8 cellular contexts compared by ENCODE assay signal in the genomic region with DNA sequence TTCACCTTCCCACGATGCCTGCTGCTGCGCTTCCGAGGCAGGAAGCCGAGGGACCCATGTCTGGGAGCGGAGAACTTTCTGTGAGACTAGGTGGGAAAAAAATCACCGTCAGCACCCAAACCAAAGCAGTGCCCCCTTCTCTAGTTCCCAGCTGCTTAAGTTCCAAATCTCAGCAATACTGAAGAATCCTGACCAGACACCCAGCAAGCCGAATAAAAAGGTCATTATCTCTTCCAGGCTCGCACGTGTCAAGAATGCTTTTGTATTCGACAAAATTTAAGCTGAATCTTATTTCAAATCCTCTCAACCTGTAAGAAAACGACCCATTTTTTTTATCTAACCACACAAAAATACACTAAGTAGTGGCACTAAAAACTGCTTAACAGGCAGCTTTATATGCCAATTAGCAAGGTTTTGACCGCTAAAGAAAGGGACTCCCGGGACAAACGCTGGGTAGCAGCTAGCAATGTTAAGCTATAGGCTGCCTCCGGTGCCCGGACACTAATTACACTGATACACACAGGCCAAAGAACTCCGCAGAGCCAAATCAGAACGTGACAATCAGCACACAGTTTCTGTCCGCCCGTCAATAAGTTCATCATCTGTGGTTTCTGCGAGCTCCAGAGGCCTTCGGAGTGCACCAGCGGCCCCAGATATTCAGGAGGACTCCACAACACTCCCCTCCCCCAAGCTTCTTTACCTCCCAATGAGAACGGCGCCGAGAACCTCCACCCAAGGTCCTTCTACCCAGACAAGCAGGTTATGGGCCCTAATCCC. TPM values are rescaled to one million over a fixed set of nuclear protein-coding genes. Genes with fewer than 3 reads are reported as not detected.
A peak's percentile ranks its signal among the peaks of the same experiment; 100 is the strongest.
DNase-seq lines count a peak whose midpoint lies in the region; ATAC-seq and TF ChIP-seq lines count a peak whose summit lies in the region.

No MANE protein-coding gene starts in this region.

- H3K4me1 ChIP-seq in fibroblast of lung (ENCODE audit: control insufficient read depth, extremely low read depth, insufficient read depth, low read length) (peaks cover 13% of the 10 kb centered on the region), neuron (ENCODE audit: insufficient read depth, low read length) (peaks cover 30% of the 10 kb centered on the region)

- no peak overlapping the region for H2AFZ ChIP-seq in fibroblast of lung (ENCODE audit: low read length)
- H2AFZ ChIP-seq in neuron (ENCODE audit: low read depth, low read length), result no peak overlapping the region

- peak overlapping the region; percentile 97 for H3K4me2 ChIP-seq in fibroblast of lung (ENCODE audit: extremely low read depth, insufficient read depth, low read length)

- DNase-seq in ELR (ENCODE audit: low read depth) (peak; percentile 53), fibroblast of lung (ENCODE audit: low read depth in 2 of 2) (peak in 1 of 2 donors; percentile 18), ecto neural progenitor cell (ENCODE audit: low spot score) (no peak)
- no peak for DNase-seq in stimulated activated CD4-positive, alpha-beta T cell treated with anti-CD3 and anti-CD28 coated beads, Interleukin-4, amount 100 ng/mL, for 4 hours

- H3K27me3 ChIP-seq in fibroblast of lung (ENCODE audit: control insufficient read depth, insufficient read depth, low read length) (no peaks in the 10 kb centered on the region), neuron (ENCODE audit: insufficient read depth, low read length) (no peaks in the 10 kb centered on the region)

- TF ChIP-seq CTCF in VCaP (conservative IDR thresholded peaks at IDR 0.05), result no peak
- no peak for TF ChIP-seq CTCF in fibroblast of lung (conservative IDR thresholded peaks at IDR 0.05 in 1 of 2, IDR thresholded peaks at IDR 0.05 in 1 of 2; ENCODE audit: low read depth in 1 of 2, low read length in 2 of 2)

- peaks cover 32% of the 10 kb centered on the region for H3K36me3 ChIP-seq in fibroblast of lung (ENCODE audit: control insufficient read depth, insufficient read depth, low read length)
- peaks cover 48% of the 10 kb centered on the region for H3K36me3 ChIP-seq in neuron (ENCODE audit: insufficient read depth, low read length)

- ATAC-seq in HG02970 (IDR thresholded peaks at IDR 0.05; ENCODE audit: low FRiP score, unreplicated experiment) (peak; percentile 3), GM18858 (IDR thresholded peaks at IDR 0.05; ENCODE audit: unreplicated experiment) (no peak)

- peaks cover 56% of the 10 kb centered on the region for H3K79me2 ChIP-seq in fibroblast of lung (ENCODE audit: control insufficient read depth, insufficient read depth, low read length)

- no peaks in the 10 kb centered on the region for H3K9me3 ChIP-seq in fibroblast of lung (ENCODE audit: control insufficient read depth, insufficient read depth, low read depth, low read length)
- H3K9me3 ChIP-seq in neuron (ENCODE audit: low read length), result no peaks in the 10 kb centered on the region

- peak overlapping the region; percentile 64 for H3K9ac ChIP-seq in fibroblast of lung (ENCODE audit: insufficient read depth, low read length)

- peak overlapping the region; percentile 70 to 96 (median 90) for H3K4me3 ChIP-seq in fibroblast of lung (replicated peaks in 1 of 4; ENCODE audit: control extremely low read depth in 1 of 4, insufficient read depth in 1 of 4, low read depth in 3 of 4, low read length in 4 of 4)
- H3K4me3 ChIP-seq in neuron (ENCODE audit: low read length), result peak overlapping the region; percentile 91

- H3K27ac ChIP-seq in VCaP, result peak overlapping the region; percentile 97
- peak overlapping the region; percentile 90 for H3K27ac ChIP-seq in fibroblast of lung (ENCODE audit: insufficient read depth, low read length)

- peaks cover 2% of the 10 kb centered on the region for H4K20me1 ChIP-seq in fibroblast of lung (ENCODE audit: control insufficient read depth, extremely low read depth, insufficient read depth, low read length)

RNA-seq across cellular contexts. Expression of a gene that starts 0.7 kb away (rescaled TPM):
- total RNA-seq in fibroblast of lung, result 2,627 and 3,935 TPM in 2 replicates
- polyA plus RNA-seq in fibroblast of lung, result 2,773 and 2,862 TPM in 2 replicates
- 2,320 and 2,565 TPM in 2 replicates for polyA plus RNA-seq in fibroblast of lung (2012)
- polyA minus RNA-seq in fibroblast of lung (ENCODE audit: low replicate concordance), result 1,108 and 1,634 TPM in 2 replicates

RNA-seq across cellular contexts. Expression of a gene that starts 31.1 kb away (rescaled TPM):
- total RNA-seq in fibroblast of lung, result 7.7 and 13.0 TPM in 2 replicates
- polyA plus RNA-seq in fibroblast of lung, result 12.9 and 13.5 TPM in 2 replicates
- polyA plus RNA-seq in fibroblast of lung (2012), result 29.4 and 32.7 TPM in 2 replicates
- 9.2 and 21.0 TPM in 2 replicates for polyA minus RNA-seq in fibroblast of lung (ENCODE audit: low replicate concordance)
